In the genomic region with DNA sequence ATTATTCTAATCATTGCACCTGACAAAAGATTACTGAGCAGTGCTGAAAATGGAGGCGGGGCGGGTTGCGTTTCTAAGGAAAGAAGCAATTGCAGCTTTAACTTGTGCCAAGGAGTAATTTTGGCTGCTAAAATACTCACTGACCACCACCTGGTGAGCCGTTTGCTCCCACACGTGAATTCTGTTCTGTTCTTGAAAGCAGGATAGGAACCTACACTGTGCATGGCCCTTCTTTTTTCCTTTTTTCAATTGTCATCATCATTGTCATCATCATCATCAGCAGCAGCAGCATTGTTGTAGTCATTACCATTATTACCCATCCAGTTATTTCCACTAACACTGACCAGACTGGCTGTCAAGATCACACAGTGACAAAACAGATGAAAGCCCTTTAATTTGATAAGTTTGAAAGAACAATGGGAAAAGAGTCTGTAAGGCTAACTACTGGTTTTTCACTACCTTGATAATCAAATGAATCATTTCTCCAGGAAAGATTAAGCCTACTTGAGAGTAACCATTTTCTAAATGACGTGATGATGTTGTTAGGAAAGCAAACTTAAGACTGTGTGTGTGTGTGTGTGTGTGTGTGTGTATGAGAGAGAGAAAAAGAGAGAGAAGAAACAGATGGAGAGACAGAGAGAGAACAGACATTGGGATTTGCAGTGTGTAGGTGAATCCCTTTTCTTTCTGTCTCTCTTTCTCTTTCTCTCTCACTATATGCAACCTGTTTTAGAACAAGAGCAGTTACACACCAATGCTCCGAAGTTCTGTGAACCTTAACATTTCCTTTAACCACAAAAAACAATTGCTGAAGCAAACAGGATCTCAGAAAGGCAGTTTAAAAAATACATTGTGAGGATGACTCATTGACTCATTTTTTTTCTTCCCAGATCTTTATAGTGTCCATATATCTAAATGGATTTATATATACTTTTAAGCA, we compare ENCODE assay signal across 9 cellular contexts. TPM values are rescaled to one million over a fixed set of nuclear protein-coding genes. Genes with fewer than 3 reads are reported as not detected.
DNase-seq lines count a peak whose midpoint lies in the region; ATAC-seq and TF ChIP-seq lines count a peak whose summit lies in the region.
"Had no signal": no experiment of that assay in that cellular context is flagged by ENCODE, and none has a peak within 500 bp of the region (broad histone marks: within the 10 kb centered on the region; RNA-seq: fewer than 3 reads in every experiment).

No MANE protein-coding gene starts in this region.

- TF ChIP-seq POLR2A in adrenal gland (IDR thresholded peaks at IDR 0.05) = no peak

- DNase-seq in COR-L47 (lab: John Stamatoyannopoulos, UW) (peak; percentile 16), PC-3 (peak; percentile 62), iris pigment epithelial cell (ENCODE audit: low read depth) (peak; percentile 72), NCI-H146 (lab: John Stamatoyannopoulos, UW) (no peak), KG1 (lab: John Stamatoyannopoulos, UW) (no peak), adrenal gland (no peak)

- H3K4me3 ChIP-seq in PC-3 (ENCODE audit: low read length) (peak overlapping the region; percentile 14; the same call in 1 of the 2 replicates), adrenal gland (no peak overlapping the region)
- H3K4me3 ChIP-seq: SJSA1 had no signal

- H3K36me3 ChIP-seq in PC-3 (ENCODE audit: low read depth, low read length) (no peaks in the 10 kb centered on the region), adrenal gland (replicated peaks in 1 of 2) (no peaks in the 10 kb centered on the region)
- H3K36me3 ChIP-seq: SJSA1 had no signal

- H3K9me2 ChIP-seq in PC-3 (replicated peaks; ENCODE audit: low read length) = no peaks in the 10 kb centered on the region

- 57 to 64% (median 59%) methylated on average over 7 of the region's 7 CpGs for WGBS in adrenal gland, 4 donors

- H3K4me1 ChIP-seq in PC-3 (ENCODE audit: insufficient read depth, low read length) = peaks cover 31% of the 10 kb centered on the region
- no peaks in the 10 kb centered on the region for H3K4me1 ChIP-seq in adrenal gland (replicated peaks in 1 of 2)

- CTCF ChIA-PET in PC-3 (lab: Charles Lee) = no interaction called here

- POLR2A ChIA-PET in PC-3 (lab: Charles Lee; ENCODE audit: unreplicated experiment) = no interaction called here

- 0 out of 2 replicates have a peak overlapping the region, but pooled peaks have one; percentile 36 for H2AFZ ChIP-seq in PC-3 (ENCODE audit: low read length)

- H3K79me2 ChIP-seq in PC-3 (ENCODE audit: low read length) = no peaks in the 10 kb centered on the region

- no peaks in the 10 kb centered on the region for H3K27me3 ChIP-seq in PC-3 (ENCODE audit: low read length)
- no peaks in the 10 kb centered on the region for H3K27me3 ChIP-seq in adrenal gland
- H3K27me3 ChIP-seq: SJSA1 had no signal

- peak overlapping the region; percentile 64 for H3K4me2 ChIP-seq in PC-3 (ENCODE audit: low read length)

- no peaks in the 10 kb centered on the region for H4K20me1 ChIP-seq in PC-3 (ENCODE audit: low read length)

- no peak for TF ChIP-seq CTCF in PC-3 (conservative IDR thresholded peaks at IDR 0.05; ENCODE audit: low read depth, low read length)
- TF ChIP-seq CTCF in adrenal gland (IDR thresholded peaks at IDR 0.05) = no peak

- H3K27ac ChIP-seq in PC-3 (ENCODE audit: low read length) (peak overlapping the region; percentile 20; the same call in 1 of the 2 replicates), adrenal gland (no peak overlapping the region)
- H3K27ac ChIP-seq: SJSA1 had no signal

- ATAC-seq in GM21717 (IDR thresholded peaks at IDR 0.05; ENCODE audit: unreplicated experiment) (peak; percentile 27), PC-3 (peak; percentile 60), HG03139 (IDR thresholded peaks at IDR 0.05; ENCODE audit: unreplicated experiment) (no peak)

- no peaks in the 10 kb centered on the region for H3F3A ChIP-seq in PC-3 (ENCODE audit: low read length, unreplicated experiment)

- intact Hi-C loops in PC-3 (cut with micrococcal nuclease) = no loop called here
- intact Hi-C loops in adrenal gland (cut with DNase I) = no loop called here

- no peak overlapping the region for H3K9ac ChIP-seq in PC-3 (ENCODE audit: low read length)

- H3K9me3 ChIP-seq in PC-3 (ENCODE audit: low read length) (no peaks in the 10 kb centered on the region), adrenal gland (replicated peaks in 1 of 3) (no peaks in the 10 kb centered on the region)
- H3K9me3 ChIP-seq: SJSA1 had no signal

- BruUV-seq in PC-3 (replicated peaks; lab: Mats Ljungman, UMichigan) = no TSS peak

RNA-seq across cellular contexts. Expression of gene RIPOR2, which starts 3.7 kb away (rescaled TPM):
- total RNA-seq in PC-3 (2014; rRNA removed) = 0.44 and 0.52 TPM in 2 replicates
- total RNA-seq in adrenal gland = 10 to 100 TPM in 1 of 8 donors, 1 to 10 TPM in 7; 2.6 to 16.2 (median 4.3) TPM
- 1 to 10 TPM; 1.7 to 4.3 (median 2.3) TPM for polyA plus RNA-seq in adrenal gland

Comparison
In these comparisons a context has a peak if more than half of its experiments do, and no peak if none do; other contexts are left out.
1. DNase-seq: peak in COR-L47 (single experiment), PC-3 (single experiment) and iris pigment epithelial cell (single experiment); none in NCI-H146 (single experiment), KG1 (single experiment) and adrenal gland (0 of 7).